Comparison of ENCODE assay signal across 8 cellular contexts in genomic region chr6:143368426-143368825, GRCh38.
A peak's percentile ranks its signal among the peaks of the same experiment; 100 is the strongest.
DNase-seq lines count a peak whose midpoint lies in the region; ATAC-seq and TF ChIP-seq lines count a peak whose summit lies in the region.

No MANE protein-coding gene starts in this region.

- no peak for TF ChIP-seq EP300 in esophagus muscularis mucosa (IDR thresholded peaks at IDR 0.05)

- no peak overlapping the region for H3K27ac Mint-ChIP-seq in activated CD4-positive, alpha-beta T cell treated with anti-CD3 and anti-CD28 coated beads for 36 hours
- H3K27ac Mint-ChIP-seq in HFFc6 = peak overlapping the region; percentile 29
- no peak overlapping the region for H3K27ac Mint-ChIP-seq in CD8-positive, alpha-beta T cell

- peaks cover 5% of the 10 kb centered on the region for H3K27me3 Mint-ChIP-seq in activated CD4-positive, alpha-beta T cell treated with anti-CD3 and anti-CD28 coated beads for 36 hours
- peaks cover 1% of the 10 kb centered on the region; the same call in 1 of the 2 replicates for H3K27me3 Mint-ChIP-seq in HFFc6 (ENCODE audit: insufficient read depth)
- H3K27me3 Mint-ChIP-seq in CD8-positive, alpha-beta T cell (ENCODE audit: low read depth) = no peaks in the 10 kb centered on the region

- TF ChIP-seq POLR2A in esophagus muscularis mucosa (IDR thresholded peaks at IDR 0.05; ENCODE audit: low read depth) = no peak

- no peaks in the 10 kb centered on the region for H3K36me3 Mint-ChIP-seq in activated CD4-positive, alpha-beta T cell treated with anti-CD3 and anti-CD28 coated beads for 36 hours (ENCODE audit: low read depth)
- H3K36me3 Mint-ChIP-seq in HFFc6 (ENCODE audit: low read depth) = no peaks in the 10 kb centered on the region
- no peaks in the 10 kb centered on the region for H3K36me3 Mint-ChIP-seq in CD8-positive, alpha-beta T cell

- H3K4me1 Mint-ChIP-seq in activated CD4-positive, alpha-beta T cell treated with anti-CD3 and anti-CD28 coated beads for 36 hours = peaks cover 6% of the 10 kb centered on the region
- H3K4me1 Mint-ChIP-seq in HFFc6 (ENCODE audit: low read depth) = peaks cover 12% of the 10 kb centered on the region
- no peaks in the 10 kb centered on the region for H3K4me1 Mint-ChIP-seq in CD8-positive, alpha-beta T cell (ENCODE audit: low read depth)

- CTCF ChIA-PET in activated CD4-positive, alpha-beta T cell treated with anti-CD3 and anti-CD28 coated beads for 36 hours (lab: Charles Lee) = interaction anchor here (0.9 kb wide), 1 partner anchor 130 kb away, joined by 3 read pairs; no protein-coding TSS in a partner anchor
- CTCF ChIA-PET in CD8-positive, alpha-beta T cell (lab: Charles Lee) = interaction anchor here (0.7 kb wide), 1 partner anchor 159 kb away, joined by 3 read pairs; no protein-coding TSS in a partner anchor

- no peaks in the 10 kb centered on the region for H3K36me3 ChIP-seq in CD8-positive, alpha-beta T cell (ENCODE audit: insufficient read depth, low read length)
- no peaks in the 10 kb centered on the region for H3K36me3 ChIP-seq in esophagus muscularis mucosa

- TF ChIP-seq CTCF in HFFc6 (IDR thresholded peaks at IDR 0.05) (no peak), esophagus muscularis mucosa (IDR thresholded peaks at IDR 0.05) (no peak)
- TF ChIP-seq CTCF in CD8-positive, alpha-beta T cell (IDR thresholded peaks at IDR 0.05) = no peak

- H3K9me3 Mint-ChIP-seq in activated CD4-positive, alpha-beta T cell treated with anti-CD3 and anti-CD28 coated beads for 36 hours (ENCODE audit: low read depth) = no peaks in the 10 kb centered on the region
- no peaks in the 10 kb centered on the region for H3K9me3 Mint-ChIP-seq in HFFc6
- H3K9me3 Mint-ChIP-seq in CD8-positive, alpha-beta T cell = no peaks in the 10 kb centered on the region

- no peak overlapping the region for H3K4me3 ChIP-seq in CD8-positive, alpha-beta T cell (ENCODE audit: low read depth, low read length)
- H3K4me3 ChIP-seq in esophagus muscularis mucosa = no peak overlapping the region

- H3K4me1 ChIP-seq in CD8-positive, alpha-beta T cell (ENCODE audit: insufficient read depth, low read length) = no peaks in the 10 kb centered on the region
- H3K4me1 ChIP-seq in esophagus muscularis mucosa = no peaks in the 10 kb centered on the region

- intact Hi-C loops in activated CD4-positive, alpha-beta T cell treated with anti-CD3 and anti-CD28 coated beads for 36 hours (cut with DNase I, micrococcal nuclease) = no loop called here
- intact Hi-C loops in CD8-positive, alpha-beta T cell (cut with DNase I, micrococcal nuclease) = no loop called here
- intact Hi-C loops in esophagus muscularis mucosa (cut with DNase I) = no loop called here

- peak; percentile 31 for DNase-seq in activated CD4-positive, alpha-beta T cell treated with anti-CD3 and anti-CD28 coated beads for 36 hours
- DNase-seq in activated CD4-positive, alpha-beta T cell treated with anti-CD3 and anti-CD28 coated beads for 4 hours = no peak
- DNase-seq in HFFc6 = peak; percentile 63
- peak; percentile 74 for DNase-seq in M059J (ENCODE audit: low read depth)
- DNase-seq in non-pigmented ciliary epithelial cell (ENCODE audit: low read depth) = peak; percentile 14
- DNase-seq in CD8-positive, alpha-beta T cell = no peak
- no peak for DNase-seq in esophagus muscularis mucosa (ENCODE audit: extremely low spot score)
- DNase-seq in AML-193 (lab: John Stamatoyannopoulos, UW) = no peak

- no peak overlapping the region for H3K4me3 Mint-ChIP-seq in activated CD4-positive, alpha-beta T cell treated with anti-CD3 and anti-CD28 coated beads for 36 hours
- no peak overlapping the region for H3K4me3 Mint-ChIP-seq in HFFc6
- no peak overlapping the region for H3K4me3 Mint-ChIP-seq in CD8-positive, alpha-beta T cell

- no peaks in the 10 kb centered on the region for H3K9me3 ChIP-seq in CD8-positive, alpha-beta T cell (ENCODE audit: low read length)
- H3K9me3 ChIP-seq in esophagus muscularis mucosa = no peaks in the 10 kb centered on the region

- ATAC-seq in activated CD4-positive, alpha-beta T cell treated with anti-CD3 and anti-CD28 coated beads for 36 hours = peak; percentile 97
- ATAC-seq in CD8-positive, alpha-beta T cell = no peak

- POLR2A ChIA-PET in activated CD4-positive, alpha-beta T cell treated with anti-CD3 and anti-CD28 coated beads for 36 hours (lab: Charles Lee) = interaction anchor here (0.7 kb wide), 1 partner anchor 68 kb away, joined by 6 read pairs; no protein-coding TSS in a partner anchor
- POLR2A ChIA-PET in CD8-positive, alpha-beta T cell (lab: Charles Lee) = no interaction called here

- H3K27ac ChIP-seq in CD8-positive, alpha-beta T cell (ENCODE audit: low read depth, low read length) = no peak overlapping the region
- H3K27ac ChIP-seq in esophagus muscularis mucosa (replicated peaks in 1 of 4) = no peak overlapping the region

- no peaks in the 10 kb centered on the region for H3K27me3 ChIP-seq in CD8-positive, alpha-beta T cell (ENCODE audit: insufficient read depth, low read length)
- no peaks in the 10 kb centered on the region for H3K27me3 ChIP-seq in esophagus muscularis mucosa

- 94% methylated on average over 2 of the region's 2 CpGs for WGBS in esophagus muscularis mucosa

Comparison
In these comparisons a context has a peak if more than half of its experiments do, and no peak if none do; other contexts are left out.
1. DNase-seq: peak in activated CD4-positive, alpha-beta T cell treated with anti-CD3 and anti-CD28 coated beads for 36 hours (single experiment), HFFc6 (single experiment), M059J (single experiment) and non-pigmented ciliary epithelial cell (single experiment); none in activated CD4-positive, alpha-beta T cell treated with anti-CD3 and anti-CD28 coated beads for 4 hours (0 of 2), CD8-positive, alpha-beta T cell (0 of 7), esophagus muscularis mucosa (single experiment) and AML-193 (0 of 2).